In genomic region chr18:9741821-9742541, GRCh38 we compare ENCODE assay signal across 8 cellular contexts. TPM values are rescaled to one million over a fixed set of nuclear protein-coding genes. Genes with fewer than 3 reads are reported as not detected.
DNase-seq lines count a peak whose midpoint lies in the region; TF ChIP-seq lines count a peak whose summit lies in the region.

No MANE protein-coding gene starts in this region.

- H3K27me3 ChIP-seq in ACC112 (ENCODE audit: insufficient read depth, low read length) (no peaks in the 10 kb centered on the region), esophagus muscularis mucosa (no peaks in the 10 kb centered on the region)

- no peak for TF ChIP-seq CTCF in esophagus muscularis mucosa (IDR thresholded peaks at IDR 0.05)

- DNase-seq in NCI-H460 (ENCODE audit: extremely low read depth, low read depth), result peak; percentile 80
- DNase-seq in esophagus muscularis mucosa (ENCODE audit: extremely low spot score), result peak; percentile 80
- DNase-seq in myocyte (ENCODE audit: low read depth), result peak; percentile 82
- no peak for DNase-seq in SK-N-DZ (ENCODE audit: low spot score)
- DNase-seq in H4 (ENCODE audit: low spot score), result no peak
- no peak for DNase-seq in NCI-H1436 treated with DMSO at 0.1 percent for 48 hours (lab: John Stamatoyannopoulos, UW)
- DNase-seq in activated T-helper 1 cell treated with anti-CD3 and anti-CD28 coated beads, Interleukin-12 subunit alpha, Interleukin-12 subunit beta, Interleukin-2, Interleukin-4 antibody, amounts not matched to agents 30 ng/mL and 10 ng/mL and 1 ng/mL, durations not matched to agents 14 hours and 24 hours and 36 hours (ENCODE audit: low spot score), result no peak

- no peaks in the 10 kb centered on the region for H3K9me3 Mint-ChIP-seq in activated T-helper 1 cell treated with anti-CD3 and anti-CD28 coated beads, Interleukin-12 subunit alpha, Interleukin-12 subunit beta, Interleukin-2, Interleukin-4 antibody, amounts not matched to agents 30 ng/mL and 10 ng/mL and 1 ng/mL, durations not matched to agents 14 hours and 24 hours and 36 hours

- H3K4me3 ChIP-seq in ACC112 (ENCODE audit: low read depth, low read length) (peak overlapping the region; percentile 35), esophagus muscularis mucosa (peak overlapping the region in 3 of 4 donors; percentile 5 to 18 (median 15))

- no peak for TF ChIP-seq EP300 in esophagus muscularis mucosa (IDR thresholded peaks at IDR 0.05)

- peaks cover 56% of the 10 kb centered on the region for H3K4me1 ChIP-seq in ACC112 (ENCODE audit: control insufficient read depth, insufficient read depth, low read length, unreplicated experiment)
- peaks cover 12 to 53% (median 36%) of the 10 kb centered on the region in 4 donors for H3K4me1 ChIP-seq in esophagus muscularis mucosa

- H3K79me2 ChIP-seq in ACC112 (ENCODE audit: control insufficient read depth, insufficient read depth, low read length, unreplicated experiment), result peaks cover 23% of the 10 kb centered on the region

- no peak overlapping the region for H2AFZ ChIP-seq in ACC112 (ENCODE audit: low read length, unreplicated experiment)

- H3K4me1 Mint-ChIP-seq in activated T-helper 1 cell treated with anti-CD3 and anti-CD28 coated beads, Interleukin-12 subunit alpha, Interleukin-12 subunit beta, Interleukin-2, Interleukin-4 antibody, amounts not matched to agents 30 ng/mL and 10 ng/mL and 1 ng/mL, durations not matched to agents 14 hours and 24 hours and 36 hours (ENCODE audit: low read depth), result no peaks in the 10 kb centered on the region

- WGBS in esophagus muscularis mucosa, result 70% methylated on average over 15 of the region's 19 CpGs

- intact Hi-C loops in esophagus muscularis mucosa (cut with DNase I), result no loop called here
- intact Hi-C loops in activated T-helper 1 cell treated with anti-CD3 and anti-CD28 coated beads, Interleukin-12 subunit alpha, Interleukin-12 subunit beta, Interleukin-2, Interleukin-4 antibody, amounts not matched to agents 30 ng/mL and 10 ng/mL and 1 ng/mL, durations not matched to agents 14 hours and 24 hours and 36 hours (cut with micrococcal nuclease), result no loop called here

- no peaks in the 10 kb centered on the region for H3K36me3 Mint-ChIP-seq in activated T-helper 1 cell treated with anti-CD3 and anti-CD28 coated beads, Interleukin-12 subunit alpha, Interleukin-12 subunit beta, Interleukin-2, Interleukin-4 antibody, amounts not matched to agents 30 ng/mL and 10 ng/mL and 1 ng/mL, durations not matched to agents 14 hours and 24 hours and 36 hours (ENCODE audit: low read depth)

- no peak overlapping the region for H3K4me3 Mint-ChIP-seq in activated T-helper 1 cell treated with anti-CD3 and anti-CD28 coated beads, Interleukin-12 subunit alpha, Interleukin-12 subunit beta, Interleukin-2, Interleukin-4 antibody, amounts not matched to agents 30 ng/mL and 10 ng/mL and 1 ng/mL, durations not matched to agents 14 hours and 24 hours and 36 hours

- H3K9me3 ChIP-seq in esophagus muscularis mucosa, result no peaks in the 10 kb centered on the region

- H3K27ac ChIP-seq in ACC112 (ENCODE audit: low read depth, low read length), result peak overlapping the region; percentile 82
- H3K27ac ChIP-seq in esophagus muscularis mucosa (replicated peaks in 1 of 4), result peak overlapping the region; percentile 41 to 58 (median 50)

- TF ChIP-seq POLR2A in esophagus muscularis mucosa (IDR thresholded peaks at IDR 0.05; ENCODE audit: low read depth), result no peak

- no peak overlapping the region for H3K27ac Mint-ChIP-seq in activated T-helper 1 cell treated with anti-CD3 and anti-CD28 coated beads, Interleukin-12 subunit alpha, Interleukin-12 subunit beta, Interleukin-2, Interleukin-4 antibody, amounts not matched to agents 30 ng/mL and 10 ng/mL and 1 ng/mL, durations not matched to agents 14 hours and 24 hours and 36 hours

- peaks cover 19% of the 10 kb centered on the region for H3K27me3 Mint-ChIP-seq in activated T-helper 1 cell treated with anti-CD3 and anti-CD28 coated beads, Interleukin-12 subunit alpha, Interleukin-12 subunit beta, Interleukin-2, Interleukin-4 antibody, amounts not matched to agents 30 ng/mL and 10 ng/mL and 1 ng/mL, durations not matched to agents 14 hours and 24 hours and 36 hours (ENCODE audit: insufficient read depth)

- no peaks in the 10 kb centered on the region for H3K36me3 ChIP-seq in ACC112 (ENCODE audit: insufficient read depth, low read length)
- H3K36me3 ChIP-seq in esophagus muscularis mucosa, result no peaks in the 10 kb centered on the region

RNA-seq across cellular contexts. Expression of gene RAB31, which starts 33.9 kb away (rescaled TPM):
- 63.7 and 66.9 TPM in 2 replicates for total RNA-seq in NCI-H460 (2014; rRNA removed; shearing (Covaris generic))
- polyA plus RNA-seq in NCI-H460 (2014; cell fraction: nucleus; rRNA removed), result 13.3 and 15.5 TPM in 2 replicates
- 100 to 1,000 TPM in 2 of 4 donors, 10 to 100 TPM in 2; 94.0 to 145 (median 107) TPM for total RNA-seq in esophagus muscularis mucosa
- total RNA-seq in myocyte, result 18.7 and 19.0 TPM in 2 replicates
- polyA plus RNA-seq in myocyte (2012), result 38.1 TPM
- 0.22 and 0.51 TPM in 2 replicates for polyA plus RNA-seq in SK-N-DZ (2014; cell fraction: cytosol; rRNA removed)
- polyA plus RNA-seq in SK-N-DZ (2014; cell fraction: nucleus; rRNA removed), result 2.2 TPM in 1 of 2 replicates, not detected in the other
- total RNA-seq in H4 (2014; rRNA removed; shearing (Covaris generic)), result 38.5 and 48.0 TPM in 2 replicates
- total RNA-seq in activated T-helper 1 cell treated with anti-CD3 and anti-CD28 coated beads, Interleukin-12 subunit alpha, Interleukin-12 subunit beta, Interleukin-2, Interleukin-4 antibody, amounts not matched to agents 30 ng/mL and 10 ng/mL and 1 ng/mL, durations not matched to agents 14 hours and 24 hours and 36 hours, result 0.13 and 0.78 TPM in 2 replicates

Comparison
In these comparisons a context has a peak if more than half of its experiments do, and no peak if none do; other contexts are left out.
1. DNase-seq: peak in NCI-H460 (single experiment), esophagus muscularis mucosa (single experiment) and myocyte (single experiment); none in SK-N-DZ (single experiment), H4 (single experiment), NCI-H1436 treated with DMSO at 0.1 percent for 48 hours (single experiment) and activated T-helper 1 cell treated with anti-CD3 and anti-CD28 coated beads, Interleukin-12 subunit alpha, Interleukin-12 subunit beta, Interleukin-2, Interleukin-4 antibody, amounts not matched to agents 30 ng/mL and 10 ng/mL and 1 ng/mL, durations not matched to agents 14 hours and 24 hours and 36 hours (single experiment).
2. RNA of gene RAB31, which starts 33.9 kb away (total RNA-seq): 94.0 to 145 TPM in esophagus muscularis mucosa, 63.7 to 66.9 TPM in NCI-H460, 38.5 to 48.0 TPM in H4 and 18.7 to 19.0 TPM in myocyte; 0.13 to 0.78 TPM in activated T-helper 1 cell treated with anti-CD3 and anti-CD28 coated beads, Interleukin-12 subunit alpha, Interleukin-12 subunit beta, Interleukin-2, Interleukin-4 antibody, amounts not matched to agents 30 ng/mL and 10 ng/mL and 1 ng/mL, durations not matched to agents 14 hours and 24 hours and 36 hours; every median in the first group is over 10 times any median in the second.